ENCODE assay signal across 1 cellular context in genomic region chr15:51970132-51970817, GRCh38.
TF ChIP-seq lines count a peak whose summit lies in the region.

No MANE protein-coding gene starts in this region.

TF ChIP-seq in K562, 482 proteins besides CTCF, POLR2A, EP300 and RAD21 (continued from another document):
- TF ChIP-seq ZNF12 (CRISPR knock-in tag; IDR thresholded peaks at IDR 0.05): no peak
- no peak for TF ChIP-seq POLR3G (IDR thresholded peaks at IDR 0.05; ENCODE audit: extremely low read depth, insufficient read length, insufficient replicate concordance)
- TF ChIP-seq ELF2 (CRISPR knock-in tag; IDR thresholded peaks at IDR 0.05): 0 out of 2 replicates have a peak, but pooled peaks have one; percentile 8
- no peak for TF ChIP-seq ZNF778 (CRISPR knock-in tag; IDR thresholded peaks at IDR 0.05)
- no peak for TF ChIP-seq KAT2B (IDR thresholded peaks at IDR 0.05; ENCODE audit: low read depth, low read length)
- no peak for TF ChIP-seq ZNF3 (CRISPR knock-in tag; IDR thresholded peaks at IDR 0.05)
- no peak for TF ChIP-seq CREB3L1 (IDR thresholded peaks at IDR 0.05; ENCODE audit: borderline replicate concordance, low read depth)
- TF ChIP-seq ATF3 (IDR thresholded peaks at IDR 0.05): peak; percentile 79
- TF ChIP-seq ATF3 (CRISPR knock-in tag; conservative IDR thresholded peaks at IDR 0.05): no peak
- no peak for TF ChIP-seq SMARCB1 (IDR thresholded peaks at IDR 0.05; ENCODE audit: insufficient read length, low read depth)
- peak; percentile 52; the same call in 1 of the 2 replicates for TF ChIP-seq CEBPG (CRISPR knock-in tag; IDR thresholded peaks at IDR 0.05)
- TF ChIP-seq CEBPG (tag; conservative IDR thresholded peaks at IDR 0.05 in 1 of 2, IDR thresholded peaks at IDR 0.05 in 1 of 2): peak; percentile 67 to 85
